Comparison of ENCODE assay signal across 30 cellular contexts in the genomic region with DNA sequence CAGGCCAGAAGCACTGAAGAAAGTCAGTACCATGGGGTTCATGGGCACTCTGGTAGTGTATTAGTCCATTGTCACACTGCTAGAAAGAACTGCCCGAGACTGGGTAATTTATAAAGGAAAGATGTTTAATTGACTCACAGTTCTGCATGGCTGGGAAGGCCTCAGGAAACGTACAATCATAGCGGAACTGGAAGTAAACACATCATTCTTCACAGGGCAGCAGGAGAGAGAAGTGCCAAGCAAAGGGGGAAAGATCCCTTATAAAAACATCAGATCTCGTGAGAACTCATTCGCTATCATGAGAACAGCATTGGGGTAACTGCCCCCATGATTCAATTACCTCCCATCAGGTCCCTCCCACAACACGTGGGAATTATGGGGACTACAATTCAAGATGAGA. TPM values are rescaled to one million over a fixed set of nuclear protein-coding genes. Genes with fewer than 3 reads are reported as not detected.
"Had no signal": no experiment of that assay in that cellular context is flagged by ENCODE, and none has a peak within 500 bp of the region (broad histone marks: within the 10 kb centered on the region; RNA-seq: fewer than 3 reads in every experiment).

No MANE protein-coding gene starts in this region.

- DNase-seq: activated CD4-positive, alpha-beta T cell treated with anti-CD3 and anti-CD28 coated beads, Interleukin-2, amount 10 ng/mL, durations not matched to agents 24 days and 14 days; activated CD4-positive, alpha-beta T cell treated with anti-CD3 and anti-CD28 coated beads, Interleukin-2, amount 50 U/mL, for 48 hours; activated CD8-positive, alpha-beta T cell treated with anti-CD3 and anti-CD28 coated beads, Interleukin-2, amount 10 ng/mL, durations not matched to agents 7 days and 5 days; activated gamma-delta T cell; activated naive CD4-positive, alpha-beta T cell treated with Interleukin-2 at 50 U/mL for 16 hours; activated naive CD8-positive, alpha-beta T cell treated with anti-CD3 and anti-CD28 coated beads, Interleukin-2, amount 10 ng/mL, durations not matched to agents 7 days and 5 days; activated T-cell treated with anti-CD3 and anti-CD28 coated beads, Interleukin-2, amount 50 U/mL, for 24 hours; amygdala; Kasumi-1; MG63; NCI-H1092 treated with DMSO at 0.1 percent for 48 hours; NCI-H1417; NCI-H187 treated with DMSO at 0.1 percent for 48 hours; NCI-H2081; NCI-H2171 treated with DMSO at 0.1 percent for 48 hours; NCI-H226; NCI-H446 treated with DMSO at 0.1 percent for 48 hours; NCI-H524; Peyer's patch; RPMI8226; SHP77 treated with DMSO at 0.1 percent for 48 hours; SK-N-SH had no signal

- H3K4me3 Mint-ChIP-seq: activated CD4-positive, alpha-beta T cell treated with anti-CD3 and anti-CD28 coated beads, Interleukin-2, amount 10 ng/mL, durations not matched to agents 24 days and 14 days; activated CD8-positive, alpha-beta T cell treated with anti-CD3 and anti-CD28 coated beads, Interleukin-2, amount 10 ng/mL, durations not matched to agents 7 days and 5 days; activated naive CD4-positive, alpha-beta T cell treated with anti-CD3 and anti-CD28 coated beads, Interleukin-2, amount 50 U/mL, for 24 hours; activated naive CD8-positive, alpha-beta T cell treated with anti-CD3 and anti-CD28 coated beads, Interleukin-2, amount 10 ng/mL, durations not matched to agents 7 days and 5 days; activated T-cell treated with anti-CD3 and anti-CD28 coated beads, Interleukin-2, amount 50 U/mL, for 24 hours; central memory CD8-positive, alpha-beta T cell; T-helper 1 cell treated with Interleukin-12 subunit alpha and Interleukin-12 subunit beta and Interleukin-4 antibody, amounts not matched to agents 30 μg/mL and 1 μg/mL, for 36 hours; T-helper 2 cell treated with Interferon-gamma antibody and Interleukin-4, amounts not matched to agents 5 μg/mL and 100 μg/mL, for 36 hours had no signal

- H3K27me3 ChIP-seq: ascending aorta, cardiac muscle cell, MG63, Peyer's patch, SJSA1 had no signal

- H3K27ac ChIP-seq: ascending aorta, cardiac muscle cell, Peyer's patch, SJSA1 had no signal

- H3K4me1 Mint-ChIP-seq: activated CD4-positive, alpha-beta T cell treated with anti-CD3 and anti-CD28 coated beads, Interleukin-2, amount 10 ng/mL, durations not matched to agents 24 days and 14 days; central memory CD8-positive, alpha-beta T cell had no signal

- H3K4me1 ChIP-seq: ascending aorta, Peyer's patch, SJSA1 had no signal

- H3K27ac Mint-ChIP-seq: activated CD4-positive, alpha-beta T cell treated with anti-CD3 and anti-CD28 coated beads, Interleukin-2, amount 10 ng/mL, durations not matched to agents 24 days and 14 days; activated CD8-positive, alpha-beta T cell treated with anti-CD3 and anti-CD28 coated beads, Interleukin-2, amount 10 ng/mL, durations not matched to agents 7 days and 5 days; activated naive CD4-positive, alpha-beta T cell treated with anti-CD3 and anti-CD28 coated beads, Interleukin-2, amount 50 U/mL, for 24 hours; activated naive CD8-positive, alpha-beta T cell treated with anti-CD3 and anti-CD28 coated beads, Interleukin-2, amount 10 ng/mL, durations not matched to agents 7 days and 5 days; activated T-cell treated with anti-CD3 and anti-CD28 coated beads, Interleukin-2, amount 50 U/mL, for 24 hours; activated T-helper 2 cell treated with anti-CD3 and anti-CD28 coated beads, Interferon-gamma antibody, Interleukin-2, Interleukin-4, amounts not matched to agents 10 μg/mL and 5 μg/mL and 100 μg/mL, durations not matched to agents 14 hours and 24 hours and 36 hours; T-helper 1 cell treated with Interleukin-12 subunit alpha and Interleukin-12 subunit beta and Interleukin-4 antibody, amounts not matched to agents 30 μg/mL and 1 μg/mL, for 36 hours; T-helper 2 cell treated with Interferon-gamma antibody and Interleukin-4, amounts not matched to agents 5 μg/mL and 100 μg/mL, for 36 hours had no signal

- H3K9me3 Mint-ChIP-seq: activated CD4-positive, alpha-beta T cell treated with anti-CD3 and anti-CD28 coated beads, Interleukin-2, amount 10 ng/mL, durations not matched to agents 24 days and 14 days; activated naive CD4-positive, alpha-beta T cell treated with anti-CD3 and anti-CD28 coated beads, Interleukin-2, amount 50 U/mL, for 24 hours; activated naive CD8-positive, alpha-beta T cell treated with anti-CD3 and anti-CD28 coated beads, Interleukin-2, amount 10 ng/mL, durations not matched to agents 7 days and 5 days; activated T-cell treated with anti-CD3 and anti-CD28 coated beads, Interleukin-2, amount 50 U/mL, for 24 hours; activated T-helper 2 cell treated with anti-CD3 and anti-CD28 coated beads, Interferon-gamma antibody, Interleukin-2, Interleukin-4, amounts not matched to agents 10 μg/mL and 5 μg/mL and 100 μg/mL, durations not matched to agents 14 hours and 24 hours and 36 hours; central memory CD8-positive, alpha-beta T cell; T-helper 1 cell treated with Interleukin-12 subunit alpha and Interleukin-12 subunit beta and Interleukin-4 antibody, amounts not matched to agents 30 μg/mL and 1 μg/mL, for 36 hours; T-helper 2 cell treated with Interferon-gamma antibody and Interleukin-4, amounts not matched to agents 5 μg/mL and 100 μg/mL, for 36 hours had no signal

- H3K4me3 ChIP-seq: ascending aorta, cardiac muscle cell, MG63, Peyer's patch, SJSA1 had no signal

- H3K9me3 ChIP-seq: ascending aorta, MG63, Peyer's patch, SJSA1, SK-N-SH had no signal

- H3K36me3 Mint-ChIP-seq: activated naive CD4-positive, alpha-beta T cell treated with anti-CD3 and anti-CD28 coated beads, Interleukin-2, amount 50 U/mL, for 24 hours; activated naive CD8-positive, alpha-beta T cell treated with anti-CD3 and anti-CD28 coated beads, Interleukin-2, amount 10 ng/mL, durations not matched to agents 7 days and 5 days had no signal

- H3K4me2 ChIP-seq: SK-N-SH had no signal

- H3K9me2 ChIP-seq: SK-N-SH had no signal

- H3K36me3 ChIP-seq: ascending aorta, cardiac muscle cell, MG63, Peyer's patch, SJSA1 had no signal

RNA-seq across cellular contexts. Expression of a gene that starts 20.2 kb away (rescaled TPM):
- total RNA-seq: activated CD4-positive, alpha-beta T cell treated with anti-CD3 and anti-CD28 coated beads, Interleukin-2, amount 10 ng/mL, durations not matched to agents 24 days and 14 days; activated CD8-positive, alpha-beta T cell treated with anti-CD3 and anti-CD28 coated beads, Interleukin-2, amount 10 ng/mL, durations not matched to agents 7 days and 5 days; activated naive CD8-positive, alpha-beta T cell treated with anti-CD3 and anti-CD28 coated beads, Interleukin-2, amount 10 ng/mL, durations not matched to agents 7 days and 5 days had no signal
